Comparison of ENCODE assay signal across 10 cellular contexts in genomic region chr11:57432714-57433163, GRCh38. TPM values are rescaled to one million over a fixed set of nuclear protein-coding genes. Genes with fewer than 3 reads are reported as not detected.
DNase-seq lines count a peak whose midpoint lies in the region; ATAC-seq and TF ChIP-seq lines count a peak whose summit lies in the region.
"Had no signal": no experiment of that assay in that cellular context is flagged by ENCODE, and none has a peak within 500 bp of the region (broad histone marks: within the 10 kb centered on the region; RNA-seq: fewer than 3 reads in every experiment).

No MANE protein-coding gene starts in this region.

- no peak overlapping the region for H3K23ac ChIP-seq in H9 (ENCODE audit: insufficient read length, low read depth, low read length)

- H2BK12ac ChIP-seq in H9 (ENCODE audit: insufficient read length, low read depth, low read length), result no peak overlapping the region

- H3K56ac ChIP-seq in H9 (ENCODE audit: insufficient read length, low read depth, low read length), result no peak overlapping the region

- no peaks in the 10 kb centered on the region for H3K79me2 ChIP-seq in H9 (ENCODE audit: insufficient read depth, low read length)

- no peak overlapping the region for H4K91ac ChIP-seq in H9 (ENCODE audit: insufficient read length, low read depth, low read length)

- H3K9ac ChIP-seq in H9 (ENCODE audit: extremely low read depth, insufficient read length, low read length), result no peak overlapping the region
- H3K9ac ChIP-seq: KMS-11 had no signal

- intact Hi-C loops in activated B cell treated with CpG ODN at 0.5 μM for 24 hours (cut with micrococcal nuclease), result no loop called here

- H2BK15ac ChIP-seq in H9 (ENCODE audit: low read depth, low read length), result no peak overlapping the region

- H3T11ph ChIP-seq in H9 (ENCODE audit: low read length), result no peak overlapping the region

- no peak overlapping the region for H2BK120ac ChIP-seq in H9 (ENCODE audit: low read depth, low read length, poor library complexity, severe bottlenecking)

- TF ChIP-seq CTCF in activated B cell treated with CpG ODN at 0.5 μM for 24 hours (IDR thresholded peaks at IDR 0.05) (no peak), lung (IDR thresholded peaks at IDR 0.05; ENCODE audit: control extremely low read depth, extremely low read depth) (no peak), H9 (conservative IDR thresholded peaks at IDR 0.05) (no peak)

- H3K9me3 Mint-ChIP-seq in activated B cell treated with CpG ODN at 0.5 μM for 24 hours (no peaks in the 10 kb centered on the region), H9 (no peaks in the 10 kb centered on the region)
- H3K9me3 Mint-ChIP-seq: activated T-helper 1 cell treated with anti-CD3 and anti-CD28 coated beads, Interleukin-12 subunit alpha, Interleukin-12 subunit beta, Interleukin-2, Interleukin-4 antibody, amounts not matched to agents 30 ng/mL and 10 ng/mL and 1 ng/mL, durations not matched to agents 14 hours and 24 hours and 36 hours had no signal

- CTCF ChIA-PET in activated B cell treated with CpG ODN at 0.5 μM for 24 hours (lab: Charles Lee), result interaction anchor here (1.0 kb wide), 1 partner anchor 24 kb away, joined by 3 read pairs; no protein-coding TSS in a partner anchor

- H3K36me3 ChIP-seq in lung (ENCODE audit: control insufficient read depth in 2 of 2, insufficient read depth in 2 of 2, low read length in 2 of 2), result no peaks in the 10 kb centered on the region

- H3K4ac ChIP-seq in H9 (ENCODE audit: low read depth, low read length), result no peak overlapping the region

- no peak overlapping the region for H2AFZ ChIP-seq in H9 (ENCODE audit: low read length)

- H3K4me3 Mint-ChIP-seq in activated B cell treated with CpG ODN at 0.5 μM for 24 hours, result no peak overlapping the region
- no peak overlapping the region for H3K4me3 Mint-ChIP-seq in H9
- H3K4me3 Mint-ChIP-seq: activated T-helper 1 cell treated with anti-CD3 and anti-CD28 coated beads, Interleukin-12 subunit alpha, Interleukin-12 subunit beta, Interleukin-2, Interleukin-4 antibody, amounts not matched to agents 30 ng/mL and 10 ng/mL and 1 ng/mL, durations not matched to agents 14 hours and 24 hours and 36 hours had no signal

- no peak overlapping the region for H3K18ac ChIP-seq in H9 (ENCODE audit: insufficient read length, low read depth, low read length)

- H2BK5ac ChIP-seq in H9 (ENCODE audit: insufficient read length, low read length), result no peak overlapping the region

- peaks cover under 1% of the 10 kb centered on the region for H3K4me1 Mint-ChIP-seq in activated B cell treated with CpG ODN at 0.5 μM for 24 hours
- peaks cover 4 to 6% of the 10 kb centered on the region in 2 experiments; a peak in 2 of 4 replicates for H3K4me1 Mint-ChIP-seq in H9

- no peak overlapping the region for H4K5ac ChIP-seq in H9 (ENCODE audit: insufficient read length, low read depth, low read length)

- peaks cover 4 to 9% of the 10 kb centered on the region in 2 donors for H3K4me1 ChIP-seq in lung (ENCODE audit: control insufficient read depth in 2 of 2, insufficient read depth in 2 of 2, low read length in 2 of 2)
- no peaks in the 10 kb centered on the region for H3K4me1 ChIP-seq in H9 (ENCODE audit: insufficient read depth, low read length)

- H3K23me2 ChIP-seq in H9 (ENCODE audit: insufficient read length, low read depth, low read length, poor library complexity, severe bottlenecking), result no peaks in the 10 kb centered on the region

- H3K27ac ChIP-seq in lung (ENCODE audit: low read depth in 1 of 2, low read length in 1 of 2) (peak overlapping the region in 1 of 2 donors; percentile 23), H9 (ENCODE audit: insufficient read length, low read depth, low read length) (no peak overlapping the region)
- H3K27ac ChIP-seq: KMS-11 had no signal

- peak; percentile 61 for DNase-seq in DMS79 (lab: John Stamatoyannopoulos, UW)
- no peak for DNase-seq in activated B cell treated with CpG ODN at 0.5 μM for 24 hours
- peak; percentile 56 for DNase-seq in lung (ENCODE audit: low spot score)
- DNase-seq in H9, result no peak
- DNase-seq in COR-L47 (lab: John Stamatoyannopoulos, UW), result no peak
- DNase-seq in NCI-H526 treated with DMSO at 0.1 percent for 48 hours (lab: John Stamatoyannopoulos, UW), result no peak

- no peak overlapping the region for H3K14ac ChIP-seq in H9 (ENCODE audit: insufficient read depth, low read length)

- H3K36me3 Mint-ChIP-seq in activated B cell treated with CpG ODN at 0.5 μM for 24 hours (ENCODE audit: low read depth) (no peaks in the 10 kb centered on the region), H9 (ENCODE audit: insufficient read depth in 1 of 3, low read depth in 3 of 3) (no peaks in the 10 kb centered on the region)

- H3K4me2 ChIP-seq in H9 (ENCODE audit: insufficient read depth, insufficient read length, low read length), result no peak overlapping the region
- H3K4me2 ChIP-seq: KMS-11 had no signal

- POLR2A ChIA-PET in activated B cell treated with CpG ODN at 0.5 μM for 24 hours (lab: Charles Lee), result no interaction called here

- no peaks in the 10 kb centered on the region for H3K9me3 ChIP-seq in lung (ENCODE audit: control insufficient read depth in 2 of 2, insufficient read depth in 1 of 2, low read length in 1 of 2)
- no peaks in the 10 kb centered on the region for H3K9me3 ChIP-seq in H9 (ENCODE audit: control insufficient read depth, low read depth, low read length)

- ATAC-seq in HG03469 (IDR thresholded peaks at IDR 0.05; ENCODE audit: unreplicated experiment) (peak; percentile 45), activated B cell treated with CpG ODN at 0.5 μM for 24 hours (ENCODE audit: low read depth) (peak; percentile 21), lung (ENCODE audit: insufficient read depth, low FRiP score) (peak; percentile 58), GM21723 (IDR thresholded peaks at IDR 0.05; ENCODE audit: unreplicated experiment) (no peak)

- no peaks in the 10 kb centered on the region for H3K79me1 ChIP-seq in H9 (ENCODE audit: insufficient read depth, low read depth, low read length, poor library complexity, severe bottlenecking)

- H3K27ac Mint-ChIP-seq in activated B cell treated with CpG ODN at 0.5 μM for 24 hours (no peak overlapping the region), H9 (no peak overlapping the region; a peak in 1 of 7 replicates)

- WGBS in lung, 2 donors, result 18 to 37% methylated on average over 7 of the region's 7 CpGs
- WGBS in H9 (ENCODE audit: extremely low coverage, insufficient read length, low lambda C conversion rate), result no CpG with 5 or more reads among the region's 7 CpGs

- H3K27me3 ChIP-seq in lung (ENCODE audit: control insufficient read depth, insufficient read depth) (no peaks in the 10 kb centered on the region), H9 (ENCODE audit: insufficient read depth, low read length) (peaks cover 3% of the 10 kb centered on the region; the same call in 1 of the 2 replicates)

- H4K20me1 ChIP-seq in H9 (ENCODE audit: control insufficient read depth, insufficient read depth, insufficient read length), result no peaks in the 10 kb centered on the region

- H3K27me3 Mint-ChIP-seq in activated B cell treated with CpG ODN at 0.5 μM for 24 hours, result no peaks in the 10 kb centered on the region
- H3K27me3 Mint-ChIP-seq in H9 (ENCODE audit: low read depth), result peaks cover 45% of the 10 kb centered on the region

- H2BK20ac ChIP-seq in H9 (ENCODE audit: low read depth, low read length, poor library complexity, severe bottlenecking), result no peak overlapping the region

- H2AK5ac ChIP-seq in H9 (ENCODE audit: insufficient read length, low read length), result no peak overlapping the region

- H3K4me3 ChIP-seq in lung, result no peak overlapping the region

- no peak overlapping the region for H4K8ac ChIP-seq in H9 (replicated peaks; ENCODE audit: insufficient read length, low read depth, low read length)

RNA-seq across cellular contexts. Expression of gene SLC43A3, which starts 5.8 kb away (rescaled TPM):
- total RNA-seq in activated B cell treated with CpG ODN at 0.5 μM for 24 hours, result 213 and 237 TPM in 2 replicates
- total RNA-seq in lung, result 100 to 1,000 TPM in 1 of 2 donors, 10 to 100 TPM in 1; 23.3 to 148 TPM
- 100 to 1,000 TPM in 1 of 2 donors, 10 to 100 TPM in 1; 61.4 to 155 TPM for polyA plus RNA-seq in lung
- total RNA-seq in H9 (2021), result 21.4 and 21.9 TPM in 2 replicates

RNA-seq across cellular contexts. Expression of gene RTN4RL2, which starts 27.6 kb away (rescaled TPM):
- total RNA-seq in activated B cell treated with CpG ODN at 0.5 μM for 24 hours (0.13 and 0.24 TPM in 2 replicates), lung (1 to 10 TPM in 1 of 2 donors, under 1 TPM in 1; 0.31 to 4.8 TPM), H9 (2021) (7.0 and 7.1 TPM in 2 replicates)
- 1 to 10 TPM; 1.5 to 1.8 TPM for polyA plus RNA-seq in lung
- total RNA-seq: activated T-helper 1 cell treated with anti-CD3 and anti-CD28 coated beads, Interleukin-12 subunit alpha, Interleukin-12 subunit beta, Interleukin-2, Interleukin-4 antibody, amounts not matched to agents 30 ng/mL and 10 ng/mL and 1 ng/mL, durations not matched to agents 14 hours and 24 hours and 36 hours had no signal

RNA-seq across cellular contexts. Expression of gene PRG2, which starts 42.3 kb away (rescaled TPM):
- total RNA-seq in activated B cell treated with CpG ODN at 0.5 μM for 24 hours (0.76 and 1.1 TPM in 2 replicates), lung (under 1 TPM; 0.68 to 0.71 TPM), H9 (2021) (0.31 TPM in 1 of 2 replicates, not detected in the other)
- 1 to 10 TPM in 1 of 2 donors, under 1 TPM in 1; 0.94 to 5.3 TPM for polyA plus RNA-seq in lung
- total RNA-seq: activated T-helper 1 cell treated with anti-CD3 and anti-CD28 coated beads, Interleukin-12 subunit alpha, Interleukin-12 subunit beta, Interleukin-2, Interleukin-4 antibody, amounts not matched to agents 30 ng/mL and 10 ng/mL and 1 ng/mL, durations not matched to agents 14 hours and 24 hours and 36 hours had no signal

RNA-seq across cellular contexts. Expression of gene PRG3, which starts 51.8 kb away (rescaled TPM):
- total RNA-seq in activated B cell treated with CpG ODN at 0.5 μM for 24 hours (not detected in 2 replicates), lung (1 to 10 TPM in 1 of 2 donors, not detected in 1; 1.4 TPM), H9 (2021) (not detected in 2 replicates)
- under 1 TPM in 1 of 2 donors, not detected in 1; 0.63 TPM for polyA plus RNA-seq in lung
- total RNA-seq: activated T-helper 1 cell treated with anti-CD3 and anti-CD28 coated beads, Interleukin-12 subunit alpha, Interleukin-12 subunit beta, Interleukin-2, Interleukin-4 antibody, amounts not matched to agents 30 ng/mL and 10 ng/mL and 1 ng/mL, durations not matched to agents 14 hours and 24 hours and 36 hours had no signal

Comparison
In these comparisons a context has a peak if more than half of its experiments do, and no peak if none do; other contexts are left out.
1. DNase-seq: peak in DMS79 (single experiment) and lung (single experiment); none in activated B cell treated with CpG ODN at 0.5 μM for 24 hours (single experiment), H9 (single experiment), COR-L47 (single experiment) and NCI-H526 treated with DMSO at 0.1 percent for 48 hours (single experiment).